In genomic region chr3:120284702-120285507, GRCh38 we compare ENCODE assay signal across 9 cellular contexts. TPM values are rescaled to one million over a fixed set of nuclear protein-coding genes. Genes with fewer than 3 reads are reported as not detected.
DNase-seq lines count a peak whose midpoint lies in the region; ATAC-seq, FAIRE-seq and TF ChIP-seq lines count a peak whose summit lies in the region.
"Had no signal": no experiment of that assay in that cellular context is flagged by ENCODE, and none has a peak within 500 bp of the region (broad histone marks: within the 10 kb centered on the region; RNA-seq: fewer than 3 reads in every experiment).

Gene GPR156, minus strand, starts transcription at chr3:120285222. Its CDS starts 41,124 bp downstream, at chr3:120244098.

- H3K4me3 ChIP-seq in BJ (ENCODE audit: low read depth, low read length) = peak within 1 kb of the TSS; percentile 49
- H3K4me3 ChIP-seq in duodenal mucosa (ENCODE audit: low read depth in 1 of 2, low read length in 2 of 2) = peak within 1 kb of the TSS; percentile 38 to 51
- H3K4me3 ChIP-seq in mucosa of descending colon = no peak within 1 kb of the TSS
- H3K4me3 ChIP-seq: HAP-1 had no signal

- no peak for TF ChIP-seq EP300 in Ishikawa (IDR thresholded peaks at IDR 0.05; ENCODE audit: borderline replicate concordance)

- CTCF ChIA-PET in BJ (lab: Yijun Ruan, JAX) = interaction anchor here (1.0 to 1.3 kb wide), 2 partner anchors 13 to 42 kb away, joined by 3 read pairs; no protein-coding TSS in a partner anchor

- DNase-seq in BJ (ENCODE audit: low read depth) (no peak), mucosa of descending colon (no peak), NCI-H187 (lab: John Stamatoyannopoulos, UW) (no peak), HTR-8/SVneo (ENCODE audit: insufficient read length, low spot score) (no peak)

- no peak for TF ChIP-seq CTCF in BJ (IDR thresholded peaks at IDR 0.05; ENCODE audit: insufficient read depth, low read depth, low read length)
- TF ChIP-seq CTCF in mucosa of descending colon (IDR thresholded peaks at IDR 0.05) = no peak

- no peaks in the 10 kb centered on the region for H3K9me3 ChIP-seq in duodenal mucosa (ENCODE audit: control insufficient read depth in 1 of 2, low read length in 2 of 2)
- H3K9me3 ChIP-seq in mucosa of descending colon = no peaks in the 10 kb centered on the region
- H3K9me3 ChIP-seq: HAP-1 had no signal

- no peak for FAIRE-seq in HTR-8/SVneo (lab: Jason Lieb, UNC)

- intact Hi-C loops in mucosa of descending colon (cut with DNase I, micrococcal nuclease) = no loop called here

- no peak within 1 kb of the TSS for H3K9ac ChIP-seq in duodenal mucosa (ENCODE audit: low read depth in 1 of 2, low read length in 2 of 2)

- POLR2A ChIA-PET in BJ (lab: Charles Lee) = no interaction called here

- peaks cover 8% of the 10 kb centered on the region for H3K27me3 ChIP-seq in BJ (ENCODE audit: control insufficient read depth, insufficient read depth, low read length)
- peaks cover 17 to 29% of the 10 kb centered on the region in 2 donors for H3K27me3 ChIP-seq in duodenal mucosa (ENCODE audit: control insufficient read depth in 1 of 2, insufficient read depth in 2 of 2, low read length in 2 of 2)

- TF ChIP-seq RAD21 in Ishikawa (IDR thresholded peaks at IDR 0.05; ENCODE audit: low read depth) = no peak

- ATAC-seq in mucosa of descending colon (peak; percentile 43), HG02678 (IDR thresholded peaks at IDR 0.05; ENCODE audit: unreplicated experiment) (no peak), GM21381 (IDR thresholded peaks at IDR 0.05; ENCODE audit: unreplicated experiment) (no peak)

- H3K4me1 ChIP-seq in duodenal mucosa (ENCODE audit: control insufficient read depth in 1 of 2, insufficient read depth in 2 of 2, low read length in 2 of 2) (no peaks in the 10 kb centered on the region), mucosa of descending colon (ENCODE audit: low read depth) (no peaks in the 10 kb centered on the region)
- H3K4me1 ChIP-seq: HAP-1 had no signal

- H3K27ac ChIP-seq in duodenal mucosa (ENCODE audit: low read depth, low read length) = no peak within 1 kb of the TSS

- H3K36me3 ChIP-seq in BJ (ENCODE audit: control insufficient read depth, insufficient read depth, low read length) (no peaks in the 10 kb centered on the region), duodenal mucosa (ENCODE audit: control insufficient read depth in 1 of 2, insufficient read depth in 2 of 2, low read length in 2 of 2) (no peaks in the 10 kb centered on the region), mucosa of descending colon (ENCODE audit: low read depth) (no peaks in the 10 kb centered on the region)
- H3K36me3 ChIP-seq: HAP-1 had no signal

TF ChIP-seq in Ishikawa, 13 proteins besides CTCF, POLR2A, EP300 and RAD21:
- TF ChIP-seq ZBTB7A (IDR thresholded peaks at IDR 0.05; ENCODE audit: low read depth) (peak; percentile 9; the same call in 1 of the 2 replicates), TEAD4 (IDR thresholded peaks at IDR 0.05) (no peak), REST (IDR thresholded peaks at IDR 0.05; ENCODE audit: low read depth) (no peak), TAF1 (IDR thresholded peaks at IDR 0.05; ENCODE audit: low read depth) (no peak)
- TF ChIP-seq, protein P1, sequence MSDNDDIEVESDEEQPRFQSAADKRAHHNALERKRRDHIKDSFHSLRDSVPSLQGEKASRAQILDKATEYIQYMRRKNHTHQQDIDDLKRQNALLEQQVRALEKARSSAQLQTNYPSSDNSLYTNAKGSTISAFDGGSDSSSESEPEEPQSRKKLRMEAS (IDR thresholded peaks at IDR 0.05) = peak; percentile 95
TF ChIP-seq in Ishikawa: peak in this region for 2.

RNA-seq across cellular contexts. Expression of gene GPR156, which starts in this region (rescaled TPM):
- 0.28 and 0.44 TPM in 2 replicates for polyA plus RNA-seq in BJ (2011; rRNA removed)
- polyA minus RNA-seq in BJ (2011; rRNA and poly(A)+ RNA removed) = 0.41 and 0.52 TPM in 2 replicates
- total RNA-seq in mucosa of descending colon = 1 to 10 TPM in 1 of 3 donors, under 1 TPM in 1, not detected in 1; 0.34 to 2.7 TPM
